9 cellular contexts compared by ENCODE assay signal in the genomic region with DNA sequence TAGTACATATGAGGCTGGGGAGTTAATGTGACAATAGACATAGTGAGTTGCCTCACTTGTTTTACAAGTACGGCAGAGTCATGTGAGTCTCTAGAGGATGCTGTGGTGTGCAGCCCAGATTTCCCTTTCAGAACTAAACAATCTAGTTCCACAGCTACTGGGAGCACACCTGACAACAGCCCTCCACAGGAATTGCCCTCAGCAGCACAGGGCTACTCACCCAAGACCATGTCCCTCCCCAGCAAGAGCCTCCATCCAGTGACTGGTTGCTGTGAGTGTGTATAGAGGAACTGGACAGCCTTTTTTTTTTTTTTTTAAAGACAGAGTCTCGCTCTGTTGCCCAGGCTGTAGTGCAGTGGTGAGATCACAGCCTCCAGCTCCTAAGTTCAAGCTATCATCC. TPM values are rescaled to one million over a fixed set of nuclear protein-coding genes. Genes with fewer than 3 reads are reported as not detected.
DNase-seq lines count a peak whose midpoint lies in the region; ATAC-seq and TF ChIP-seq lines count a peak whose summit lies in the region.
"Had no signal": no experiment of that assay in that cellular context is flagged by ENCODE, and none has a peak within 500 bp of the region (broad histone marks: within the 10 kb centered on the region; RNA-seq: fewer than 3 reads in every experiment).

No MANE protein-coding gene starts in this region.

- peak; percentile 19 for DNase-seq in SIG-M5 treated with dmso at 0.1 percent for 504 hours (lab: John Stamatoyannopoulos, UW; ENCODE audit: unreplicated experiment)
- DNase-seq in SIG-M5 (lab: John Stamatoyannopoulos, UW) = no peak
- no peak for DNase-seq in AG08396 (ENCODE audit: low spot score)
- no peak for DNase-seq in spleen
- DNase-seq in right cardiac atrium = no peak
- no peak for DNase-seq in A172 (ENCODE audit: low spot score)
- DNase-seq: activated naive CD8-positive, alpha-beta T cell treated with anti-CD3 and anti-CD28 coated beads for 36 hours had no signal

- no peak for TF ChIP-seq POLR2A in spleen (IDR thresholded peaks at IDR 0.05)

- H3K4me1 ChIP-seq in spleen (peaks cover 0 to 8% (median 2%) of the 10 kb centered on the region in 6 donors), right cardiac atrium (ENCODE audit: control insufficient read depth, insufficient read depth, low read length) (no peaks in the 10 kb centered on the region)

- no peaks in the 10 kb centered on the region for H3K36me3 ChIP-seq in spleen

- H3K27me3 ChIP-seq in spleen (replicated peaks in 1 of 7) (no peaks in the 10 kb centered on the region), right cardiac atrium (ENCODE audit: control insufficient read depth, insufficient read depth) (no peaks in the 10 kb centered on the region)

- intact Hi-C loops in spleen (cut with DNase I; ENCODE audit: low total_unique reads) = no loop called here
- intact Hi-C loops in right cardiac atrium (cut with DNase I) = no loop called here

- no peaks in the 10 kb centered on the region for H3K9me3 ChIP-seq in spleen
- H3K9me3 ChIP-seq in right cardiac atrium (ENCODE audit: control insufficient read depth, low read length) = no peaks in the 10 kb centered on the region

- H3K4me3 ChIP-seq in spleen (no peak overlapping the region), right cardiac atrium (ENCODE audit: low read length) (no peak overlapping the region)

- ATAC-seq in HG02798 (IDR thresholded peaks at IDR 0.05; ENCODE audit: poor library complexity, unreplicated experiment) (peak; percentile 47), HG03571 (IDR thresholded peaks at IDR 0.05; ENCODE audit: unreplicated experiment) (peak; percentile 70), right cardiac atrium (no peak)

- 62 to 80% (median 69%) methylated on average over 2 of the region's 2 CpGs for WGBS in spleen, 5 donors
- 72% methylated on average over 2 of the region's 2 CpGs for WGBS in right cardiac atrium

- H3K27ac ChIP-seq in spleen (no peak overlapping the region), right cardiac atrium (ENCODE audit: low read length) (no peak overlapping the region)

- no peak for TF ChIP-seq CTCF in spleen (IDR thresholded peaks at IDR 0.05 in 8 of 11, conservative IDR thresholded peaks at IDR 0.05 in 3 of 11)

RNA-seq across cellular contexts. Expression of a gene that starts 40.2 kb away (rescaled TPM):
- 10 to 100 TPM; 34.6 to 87.6 (median 49.2) TPM for total RNA-seq in spleen
- 10 to 100 TPM; 27.9 to 34.7 (median 34.1) TPM for polyA plus RNA-seq in spleen
- total RNA-seq in right cardiac atrium = 10 to 100 TPM; 36.6 to 49.2 (median 46.5) TPM
- 32.3 TPM for polyA plus RNA-seq in right cardiac atrium
- total RNA-seq in A172 (2014; rRNA removed; shearing (Covaris generic)) = 9.5 and 11.0 TPM in 2 replicates

Comparison
In these comparisons a context has a peak if more than half of its experiments do, and no peak if none do; other contexts are left out.
1. ATAC-seq: peak in HG02798 (single experiment) and HG03571 (single experiment); none in right cardiac atrium (0 of 2).